In the genomic region with DNA sequence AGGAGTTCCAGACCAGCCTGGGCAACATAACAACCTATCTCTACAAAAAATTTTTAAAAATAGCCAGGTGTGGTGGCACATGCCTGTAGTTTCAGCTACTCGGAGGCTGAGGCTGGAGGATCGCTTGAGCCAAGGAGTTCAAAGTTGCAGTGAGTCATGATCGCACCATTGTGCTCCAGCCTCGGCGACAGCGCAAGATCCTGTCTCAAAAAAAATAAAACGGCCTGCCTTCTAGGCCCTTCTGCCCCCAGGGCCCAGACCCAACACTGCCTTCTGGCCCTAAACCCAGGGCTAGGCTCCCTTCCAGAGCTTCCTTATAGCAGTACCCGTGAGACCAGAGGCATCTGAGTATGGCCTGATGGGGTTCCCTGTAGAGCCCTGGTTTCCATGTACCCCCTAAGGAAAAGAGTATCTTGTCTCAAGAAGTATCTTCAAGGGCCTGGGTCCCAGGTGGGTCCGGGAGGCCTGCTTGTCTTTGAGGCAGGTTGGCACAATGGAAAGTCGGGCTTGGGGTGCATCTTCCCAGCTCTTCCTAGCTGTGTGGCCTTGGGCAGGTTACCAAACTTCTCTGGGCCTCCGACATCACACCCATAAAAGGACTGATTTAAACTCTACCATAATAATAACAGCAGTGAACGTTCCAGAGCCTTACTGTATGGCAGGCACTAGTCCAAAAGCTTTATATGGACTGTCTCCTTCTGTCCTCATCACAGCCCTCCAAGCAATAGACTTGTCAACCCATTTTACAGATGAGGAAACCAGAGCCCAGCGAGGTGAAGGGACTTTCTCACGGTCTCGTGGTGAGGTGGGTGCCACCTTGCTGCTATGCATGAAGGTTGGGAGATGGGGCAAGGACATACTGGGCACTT, we compare ENCODE assay signal across 9 cellular contexts. TPM values are rescaled to one million over a fixed set of nuclear protein-coding genes. Genes with fewer than 3 reads are reported as not detected.
A peak's percentile ranks its signal among the peaks of the same experiment; 100 is the strongest.
DNase-seq lines count a peak whose midpoint lies in the region; ATAC-seq and TF ChIP-seq lines count a peak whose summit lies in the region.
"Had no signal": no experiment of that assay in that cellular context is flagged by ENCODE, and none has a peak within 500 bp of the region (broad histone marks: within the 10 kb centered on the region; RNA-seq: fewer than 3 reads in every experiment).

No MANE protein-coding gene starts in this region.

- H3K9me3 ChIP-seq in mammary epithelial cell (replicated peaks; ENCODE audit: insufficient read depth, low read length) (no peaks in the 10 kb centered on the region), neuronal stem cell (replicated peaks in 1 of 2; ENCODE audit: control insufficient read depth in 2 of 2, insufficient read depth in 1 of 2, low read depth in 1 of 2, low read length in 2 of 2) (no peaks in the 10 kb centered on the region)

- peaks cover 42% of the 10 kb centered on the region for H3K36me3 ChIP-seq in mammary epithelial cell (ENCODE audit: insufficient read depth, low read length)
- H3K36me3 ChIP-seq in neuronal stem cell (replicated peaks in 1 of 2; ENCODE audit: control insufficient read depth in 2 of 2, insufficient read depth in 2 of 2, low read length in 2 of 2), result peaks cover 17 to 73% of the 10 kb centered on the region in 2 donors

- no peak for TF ChIP-seq CTCF in mammary epithelial cell (conservative IDR thresholded peaks at IDR 0.05 in 1 of 2, IDR thresholded peaks at IDR 0.05 in 1 of 2; ENCODE audit: extremely low read depth in 1 of 2, insufficient read depth in 1 of 2, low read depth in 1 of 2, low read length in 2 of 2)

- ATAC-seq in GM18511 (IDR thresholded peaks at IDR 0.05; ENCODE audit: unreplicated experiment) (no peak), HG02798 (IDR thresholded peaks at IDR 0.05; ENCODE audit: poor library complexity, unreplicated experiment) (no peak)

- 71% methylated on average over 14 of the region's 15 CpGs for WGBS in mammary epithelial cell (ENCODE audit: low coverage, missing lambda C conversion rate)
- no CpG with 5 or more reads among the region's 15 CpGs for WGBS in neuronal stem cell (ENCODE audit: extremely low coverage in 2 of 2, insufficient read length in 2 of 2, insufficient replicate concordance in 1 of 2), 2 donors

- H3K18ac ChIP-seq in neuronal stem cell (ENCODE audit: low read length), result no peak overlapping the region

- peak overlapping the region; percentile 67 for H3K23ac ChIP-seq in neuronal stem cell (ENCODE audit: low read depth, low read length, poor library complexity)

- no peak overlapping the region for H3K4ac ChIP-seq in neuronal stem cell (ENCODE audit: low read length)

- H3K27ac ChIP-seq in mammary epithelial cell (ENCODE audit: insufficient read depth, low read depth, low read length) (peak overlapping the region; percentile 76), neuronal stem cell (replicated peaks; ENCODE audit: low read length) (no peak overlapping the region)

- H3K14ac ChIP-seq in neuronal stem cell (ENCODE audit: low read length), result no peak overlapping the region

- in situ Hi-C loops in mammary epithelial cell (cut with MboI; ENCODE audit: low sequenced_read_pairs in 2 of 2), result no loop called here

- H4K91ac ChIP-seq in neuronal stem cell (ENCODE audit: low read depth, low read length, poor library complexity), result no peak overlapping the region

- H4K8ac ChIP-seq in neuronal stem cell (ENCODE audit: low read depth, low read length), result no peak overlapping the region

- H2AK5ac ChIP-seq in neuronal stem cell (ENCODE audit: low read depth, low read length), result no peak overlapping the region

- no peak overlapping the region for H2BK120ac ChIP-seq in neuronal stem cell (ENCODE audit: low read depth, low read length)

- BruUV-seq in mammary epithelial cell (replicated peaks; lab: Mats Ljungman, UMichigan), result no TSS peak

- dilution Hi-C loops in mammary epithelial cell (cut with HindIII; ENCODE audit: low sequenced_read_pairs), result no loop called here

- H3K4me2 ChIP-seq in mammary epithelial cell (ENCODE audit: insufficient read depth, low read depth, low read length) (peak overlapping the region; percentile 69), neuronal stem cell (ENCODE audit: insufficient read depth, low read length, poor library complexity, severe bottlenecking) (no peak overlapping the region)

- H3K4me3 ChIP-seq in mammary epithelial cell (replicated peaks in 1 of 3; ENCODE audit: insufficient read depth in 1 of 3, low read depth in 2 of 3, low read length in 3 of 3), result no peak overlapping the region
- H3K4me3 ChIP-seq in neuronal stem cell (ENCODE audit: low read length in 2 of 2), result no peak overlapping the region

- CTCF ChIA-PET in mammary epithelial cell (lab: Charles Lee; ENCODE audit: low non-redundant PET), result no interaction called here

- H3K9ac ChIP-seq in mammary epithelial cell (ENCODE audit: insufficient read depth, low read length), result no peak overlapping the region
- peak overlapping the region; percentile 37 for H3K9ac ChIP-seq in neuronal stem cell (ENCODE audit: low read depth, low read length, poor library complexity)

- H4K20me1 ChIP-seq in mammary epithelial cell (ENCODE audit: insufficient read depth, low read length), result no peaks in the 10 kb centered on the region

- intact Hi-C loops in mammary epithelial cell (cut with micrococcal nuclease), result no loop called here

- peaks cover 79% of the 10 kb centered on the region for H3K79me2 ChIP-seq in mammary epithelial cell (ENCODE audit: insufficient read depth, low read length)

- H2BK15ac ChIP-seq in neuronal stem cell (ENCODE audit: low read length), result no peak overlapping the region

- H2BK12ac ChIP-seq in neuronal stem cell (ENCODE audit: low read length), result no peak overlapping the region

- peak; percentile 33 for DNase-seq in ELR (ENCODE audit: low read depth)
- DNase-seq in mammary epithelial cell, result no peak
- no peak for DNase-seq in neuronal stem cell (ENCODE audit: low spot score)
- no peak for DNase-seq in iPS-NIHi11 (ENCODE audit: low spot score)
- DNase-seq: NCI-H1417 treated with DMSO at 0.1 percent for 48 hours; stimulated activated CD8-positive, alpha-beta memory T cell treated with anti-CD3 and anti-CD28 coated beads, Interleukin-4, amount 100 ng/mL, for 48 hours had no signal

- no peaks in the 10 kb centered on the region for H3K27me3 ChIP-seq in mammary epithelial cell (ENCODE audit: insufficient read depth, low read length)
- H3K27me3 ChIP-seq in neuronal stem cell (ENCODE audit: control insufficient read depth in 3 of 3, insufficient read depth in 3 of 3, low read depth in 1 of 3, low read length in 3 of 3), result no peaks in the 10 kb centered on the region

- no peak overlapping the region for H2BK5ac ChIP-seq in neuronal stem cell (ENCODE audit: low read length)

- peaks cover 16% of the 10 kb centered on the region for H3K79me1 ChIP-seq in neuronal stem cell (ENCODE audit: low read depth, low read length)

- H3K4me1 ChIP-seq in mammary epithelial cell (ENCODE audit: insufficient read depth, low read length), result peaks cover 58% of the 10 kb centered on the region
- peaks cover 7% of the 10 kb centered on the region in 2 donors for H3K4me1 ChIP-seq in neuronal stem cell (ENCODE audit: control insufficient read depth in 2 of 2, insufficient read depth in 1 of 2, low read depth in 1 of 2, low read length in 2 of 2)

- H2AFZ ChIP-seq in mammary epithelial cell (ENCODE audit: low read depth, low read length) (no peak overlapping the region), neuronal stem cell (ENCODE audit: low read length) (no peak overlapping the region)

RNA-seq across cellular contexts. Expression of a gene that starts 9.7 kb away (rescaled TPM):
- 100 to 1,000 TPM; 155 to 206 TPM for total RNA-seq in mammary epithelial cell
- polyA plus RNA-seq in mammary epithelial cell, result 128 TPM
- 227 TPM for polyA minus RNA-seq in mammary epithelial cell
- polyA plus RNA-seq in neuronal stem cell (2013, experiment 1 of 2), result 28.5 TPM
- 29.6 TPM for polyA plus RNA-seq in neuronal stem cell (2013, experiment 2 of 2)

RNA-seq across cellular contexts. Expression of a gene that starts 9.8 kb away (rescaled TPM):
- 10 to 100 TPM; 10.2 to 11.5 TPM for total RNA-seq in mammary epithelial cell
- polyA plus RNA-seq in mammary epithelial cell, result 13.5 TPM
- 13.4 TPM for polyA minus RNA-seq in mammary epithelial cell
- polyA plus RNA-seq in neuronal stem cell (2013, experiment 1 of 2), result 19.9 TPM
- 19.3 TPM for polyA plus RNA-seq in neuronal stem cell (2013, experiment 2 of 2)

RNA-seq across cellular contexts. Expression of a gene that starts 29.2 kb away (rescaled TPM):
- 1 to 10 TPM; 2.5 to 4.7 TPM for total RNA-seq in mammary epithelial cell
- 1.8 TPM for polyA plus RNA-seq in mammary epithelial cell
- 21.9 TPM for polyA minus RNA-seq in mammary epithelial cell
- polyA plus RNA-seq in neuronal stem cell (2013, experiment 1 of 2), result 13.0 TPM
- polyA plus RNA-seq in neuronal stem cell (2013, experiment 2 of 2), result 12.5 TPM
- total RNA-seq: Daoy had no signal

RNA-seq across cellular contexts. Expression of a gene that starts 55.8 kb away (rescaled TPM):
- 10 to 100 TPM; 22.0 TPM for total RNA-seq in mammary epithelial cell
- polyA plus RNA-seq in mammary epithelial cell, result 41.3 TPM
- 33.3 TPM for polyA minus RNA-seq in mammary epithelial cell
- polyA plus RNA-seq in neuronal stem cell (2013, experiment 1 of 2), result 10.1 TPM
- 9.7 TPM for polyA plus RNA-seq in neuronal stem cell (2013, experiment 2 of 2)

RNA-seq across cellular contexts. Expression of a gene that starts 55.9 kb away (rescaled TPM):
- total RNA-seq in mammary epithelial cell, result 10 to 100 TPM; 51.0 to 62.2 TPM
- 67.7 TPM for polyA plus RNA-seq in mammary epithelial cell
- polyA minus RNA-seq in mammary epithelial cell, result 257 TPM
- 25.1 TPM for polyA plus RNA-seq in neuronal stem cell (2013, experiment 1 of 2)
- 24.6 TPM for polyA plus RNA-seq in neuronal stem cell (2013, experiment 2 of 2)
